Comparison of ENCODE assay signal across 18 cellular contexts in genomic region chr5:153968761-153969562, GRCh38.
"Had no signal": no experiment of that assay in that cellular context is flagged by ENCODE, and none has a peak within 500 bp of the region (broad histone marks: within the 10 kb centered on the region; RNA-seq: fewer than 3 reads in every experiment).

No MANE protein-coding gene starts in this region.

- H3K9me3 ChIP-seq: left lung, psoas muscle, right atrium auricular region had no signal

- H3K27ac Mint-ChIP-seq: activated CD4-positive, alpha-beta memory T cell treated with anti-CD3 and anti-CD28 coated beads, Interleukin-2, amount 10 ng/mL, durations not matched to agents 7 days and 5 days; activated CD4-positive, alpha-beta T cell treated with anti-CD3 and anti-CD28 coated beads, Interleukin-2, amount 10 ng/mL, durations not matched to agents 24 days and 14 days; activated naive CD8-positive, alpha-beta T cell treated with anti-CD3 and anti-CD28 coated beads, Interleukin-2, amount 50 U/mL, for 24 hours; activated T-helper 1 cell treated with anti-CD3 and anti-CD28 coated beads, Interleukin-12 subunit alpha, Interleukin-12 subunit beta, Interleukin-2, Interleukin-4 antibody, amounts not matched to agents 30 ng/mL and 10 ng/mL and 1 ng/mL, durations not matched to agents 14 hours and 24 hours and 36 hours; mesothelial cell of epicardium; naive thymus-derived CD8-positive, alpha-beta T cell; T-helper 17 cell had no signal

- H3K36me3 ChIP-seq: left lung, right atrium auricular region had no signal

- ATAC-seq: activated CD4-positive, CD25-positive, alpha-beta regulatory T cell treated with anti-CD3 and anti-CD28 coated beads, Interleukin-2, amount 50 U/mL, for 24 hours; activated naive CD8-positive, alpha-beta T cell treated with anti-CD3 and anti-CD28 coated beads, Interleukin-2, amount 50 U/mL, for 24 hours; left lung; naive thymus-derived CD8-positive, alpha-beta T cell; psoas muscle; stimulated activated naive CD8-positive, alpha-beta T cell treated with anti-CD3 and anti-CD28 coated beads, Interleukin-15, Interleukin-2, amounts not matched to agents 100 U/mL and 50 U/mL, for 24 hours; T-helper 17 cell had no signal

- H3K4me1 Mint-ChIP-seq: activated CD4-positive, alpha-beta T cell treated with anti-CD3 and anti-CD28 coated beads, Interleukin-2, amount 10 ng/mL, durations not matched to agents 24 days and 14 days; activated naive CD8-positive, alpha-beta T cell treated with anti-CD3 and anti-CD28 coated beads, Interleukin-2, amount 50 U/mL, for 24 hours had no signal

- H3K27me3 ChIP-seq: left lung, right atrium auricular region had no signal

- H3K27ac ChIP-seq: left lung, psoas muscle, right atrium auricular region had no signal

- DNase-seq: activated CD4-positive, alpha-beta memory T cell treated with anti-CD3 and anti-CD28 coated beads, Interleukin-2, amount 10 ng/mL, durations not matched to agents 7 days and 5 days; activated CD4-positive, alpha-beta T cell treated with anti-CD3 and anti-CD28 coated beads, Interleukin-2, amount 10 ng/mL, durations not matched to agents 24 days and 14 days; activated gamma-delta T cell; activated naive CD4-positive, alpha-beta T cell treated with anti-CD3 and anti-CD28 coated beads, Interleukin-2, amount 50 U/mL, for 16 hours; activated naive CD8-positive, alpha-beta T cell treated with anti-CD3 and anti-CD28 coated beads, Interleukin-2, amount 50 U/mL, for 24 hours; foreskin fibroblast; kidney glomerular epithelial cell; left lung; naive thymus-derived CD8-positive, alpha-beta T cell; psoas muscle; stimulated activated CD4-positive, alpha-beta T cell treated with anti-CD3 and anti-CD28 coated beads, Interleukin-4, amount 100 ng/mL, for 24 hours; stimulated activated naive CD8-positive, alpha-beta T cell treated with anti-CD3 and anti-CD28 coated beads, Interleukin-15, Interleukin-2, amounts not matched to agents 100 U/mL and 50 U/mL, for 24 hours; T-helper 17 cell had no signal

- H3K4me3 Mint-ChIP-seq: activated CD4-positive, alpha-beta memory T cell treated with anti-CD3 and anti-CD28 coated beads, Interleukin-2, amount 10 ng/mL, durations not matched to agents 7 days and 5 days; activated CD4-positive, alpha-beta T cell treated with anti-CD3 and anti-CD28 coated beads, Interleukin-2, amount 10 ng/mL, durations not matched to agents 24 days and 14 days; activated naive CD8-positive, alpha-beta T cell treated with anti-CD3 and anti-CD28 coated beads, Interleukin-2, amount 50 U/mL, for 24 hours; activated T-helper 1 cell treated with anti-CD3 and anti-CD28 coated beads, Interleukin-12 subunit alpha, Interleukin-12 subunit beta, Interleukin-2, Interleukin-4 antibody, amounts not matched to agents 30 ng/mL and 10 ng/mL and 1 ng/mL, durations not matched to agents 14 hours and 24 hours and 36 hours; mesothelial cell of epicardium; naive thymus-derived CD8-positive, alpha-beta T cell; T-helper 17 cell had no signal

- H3K36me3 Mint-ChIP-seq: mesothelial cell of epicardium; naive thymus-derived CD8-positive, alpha-beta T cell had no signal

- H3K9me3 Mint-ChIP-seq: activated CD4-positive, alpha-beta memory T cell treated with anti-CD3 and anti-CD28 coated beads, Interleukin-2, amount 10 ng/mL, durations not matched to agents 7 days and 5 days; activated CD4-positive, alpha-beta T cell treated with anti-CD3 and anti-CD28 coated beads, Interleukin-2, amount 10 ng/mL, durations not matched to agents 24 days and 14 days; activated naive CD8-positive, alpha-beta T cell treated with anti-CD3 and anti-CD28 coated beads, Interleukin-2, amount 50 U/mL, for 24 hours; activated T-helper 1 cell treated with anti-CD3 and anti-CD28 coated beads, Interleukin-12 subunit alpha, Interleukin-12 subunit beta, Interleukin-2, Interleukin-4 antibody, amounts not matched to agents 30 ng/mL and 10 ng/mL and 1 ng/mL, durations not matched to agents 14 hours and 24 hours and 36 hours; mesothelial cell of epicardium; naive thymus-derived CD8-positive, alpha-beta T cell had no signal

- H3K4me1 ChIP-seq: left lung, psoas muscle, right atrium auricular region had no signal

- H3K4me3 ChIP-seq: left lung, lung, psoas muscle, right atrium auricular region had no signal
